1 cellular context compared by ENCODE assay signal in the genomic region with DNA sequence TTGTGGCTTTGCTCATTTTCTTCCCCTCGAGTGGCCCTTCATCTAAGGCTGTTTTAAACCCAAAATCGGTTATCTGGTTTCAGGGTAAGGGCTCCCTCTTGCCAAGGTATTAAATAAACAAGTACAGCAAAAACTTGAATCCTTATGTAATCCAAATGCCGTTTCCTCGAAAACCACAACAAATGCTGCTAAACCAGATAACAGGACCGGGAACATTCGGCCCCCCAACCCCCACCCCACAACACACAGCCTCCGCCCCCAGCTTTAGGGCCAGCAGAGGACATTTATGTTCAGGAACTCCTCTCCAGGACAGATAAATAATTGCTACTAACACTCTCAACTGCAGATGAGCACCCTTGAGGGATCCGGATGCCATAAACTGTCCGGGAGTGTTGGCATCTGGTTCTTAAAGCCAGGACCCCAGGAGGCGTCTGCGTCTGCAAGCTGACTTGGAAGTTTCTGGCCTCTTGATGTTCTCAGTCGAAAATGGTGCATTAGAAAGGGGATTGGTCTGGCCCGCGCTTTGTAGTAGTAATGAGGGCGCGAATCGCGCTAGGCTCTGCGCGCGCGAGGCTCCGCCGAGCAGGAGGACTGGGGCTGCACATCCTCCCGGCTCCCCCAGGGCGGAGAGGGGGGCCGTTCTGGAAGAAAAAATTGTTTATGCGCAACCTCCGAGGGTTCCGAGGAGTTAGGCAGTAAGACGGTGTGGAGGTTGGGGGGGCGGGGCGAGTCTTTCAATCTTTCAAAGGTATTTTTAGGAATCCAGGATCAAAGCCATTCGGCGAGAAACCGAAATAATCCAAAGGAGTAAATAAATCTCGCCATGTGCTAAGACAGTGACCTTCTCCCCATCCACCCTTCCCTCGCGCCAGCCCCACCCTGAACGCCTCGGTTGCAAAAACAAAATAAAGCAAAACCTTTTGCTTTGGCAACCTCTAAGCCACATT.
TF ChIP-seq lines count a peak whose summit lies in the region.

No MANE protein-coding gene starts in this region.

TF ChIP-seq in K562, 482 proteins besides CTCF, POLR2A, EP300 and RAD21 (continued from another document and continues in another):
- TF ChIP-seq, protein P1, sequence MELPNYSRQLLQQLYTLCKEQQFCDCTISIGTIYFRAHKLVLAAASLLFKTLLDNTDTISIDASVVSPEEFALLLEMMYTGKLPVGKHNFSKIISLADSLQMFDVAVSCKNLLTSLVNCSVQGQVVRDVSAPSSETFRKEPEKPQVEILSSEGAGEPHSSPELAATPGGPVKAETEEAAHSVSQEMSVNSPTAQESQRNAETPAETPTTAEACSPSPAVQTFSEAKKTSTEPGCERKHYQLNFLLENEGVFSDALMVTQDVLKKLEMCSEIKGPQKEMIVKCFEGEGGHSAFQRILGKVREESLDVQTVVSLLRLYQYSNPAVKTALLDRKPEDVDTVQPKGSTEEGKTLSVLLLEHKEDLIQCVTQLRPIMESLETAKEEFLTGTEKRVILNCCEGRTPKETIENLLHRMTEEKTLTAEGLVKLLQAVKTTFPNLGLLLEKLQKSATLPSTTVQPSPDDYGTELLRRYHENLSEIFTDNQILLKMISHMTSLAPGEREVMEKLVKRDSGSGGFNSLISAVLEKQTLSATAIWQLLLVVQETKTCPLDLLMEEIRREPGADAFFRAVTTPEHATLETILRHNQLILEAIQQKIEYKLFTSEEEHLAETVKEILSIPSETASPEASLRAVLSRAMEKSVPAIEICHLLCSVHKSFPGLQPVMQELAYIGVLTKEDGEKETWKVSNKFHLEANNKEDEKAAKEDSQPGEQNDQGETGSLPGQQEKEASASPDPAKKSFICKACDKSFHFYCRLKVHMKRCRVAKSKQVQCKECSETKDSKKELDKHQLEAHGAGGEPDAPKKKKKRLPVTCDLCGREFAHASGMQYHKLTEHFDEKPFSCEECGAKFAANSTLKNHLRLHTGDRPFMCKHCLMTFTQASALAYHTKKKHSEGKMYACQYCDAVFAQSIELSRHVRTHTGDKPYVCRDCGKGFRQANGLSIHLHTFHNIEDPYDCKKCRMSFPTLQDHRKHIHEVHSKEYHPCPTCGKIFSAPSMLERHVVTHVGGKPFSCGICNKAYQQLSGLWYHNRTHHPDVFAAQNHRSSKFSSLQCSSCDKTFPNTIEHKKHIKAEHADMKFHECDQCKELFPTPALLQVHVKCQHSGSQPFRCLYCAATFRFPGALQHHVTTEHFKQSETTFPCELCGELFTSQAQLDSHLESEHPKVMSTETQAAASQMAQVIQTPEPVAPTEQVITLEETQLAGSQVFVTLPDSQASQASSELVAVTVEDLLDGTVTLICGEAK (IDR thresholded peaks at IDR 0.05) = peak; percentile 12; the same call in 1 of the 2 replicates
- TF ChIP-seq, protein P1 (CRISPR knock-in tag; IDR thresholded peaks at IDR 0.05) = no peak
- TF ChIP-seq ZKSCAN3 (CRISPR knock-in tag; IDR thresholded peaks at IDR 0.05) (no peak), SOX6 (IDR thresholded peaks at IDR 0.05) (peak; percentile 97), ZFPM2 (CRISPR knock-in tag; IDR thresholded peaks at IDR 0.05) (no peak), DPF2 (IDR thresholded peaks at IDR 0.05) (peak; percentile 88), CXXC5 (CRISPR knock-in tag; IDR thresholded peaks at IDR 0.05) (no peak; the same call in 1 of the 2 replicates), MYNN (IDR thresholded peaks at IDR 0.05) (0 out of 2 replicates have a peak, but pooled peaks have one; percentile 48), MYNN (CRISPR knock-in tag; IDR thresholded peaks at IDR 0.05) (no peak), CHD4 (IDR thresholded peaks at IDR 0.05; ENCODE audit: insufficient read depth, insufficient replicate concordance, low read depth, low read length, poor library complexity, severe bottlenecking) (no peak), LCOR (CRISPR knock-in tag; IDR thresholded peaks at IDR 0.05) (peak; percentile 77; the same call in 1 of the 2 replicates), CBFA2T2 (conservative IDR thresholded peaks at IDR 0.05) (peak; percentile 82), YY1 (IDR thresholded peaks at IDR 0.05; ENCODE audit: borderline replicate concordance in 1 of 3, control insufficient read depth in 1 of 3, extremely low read depth in 1 of 3, insufficient read depth in 3 of 3, insufficient read length in 1 of 3, insufficient replicate concordance in 2 of 3, low read depth in 1 of 3, low read length in 2 of 3) (peak in 1 of 3 experiments; percentile 29), TBL1XR1 (IDR thresholded peaks at IDR 0.05; ENCODE audit: low read length in 2 of 2) (peak; percentile 7 to 89; a peak in 1 of 4 replicates)
- TF ChIP-seq, protein P2, sequence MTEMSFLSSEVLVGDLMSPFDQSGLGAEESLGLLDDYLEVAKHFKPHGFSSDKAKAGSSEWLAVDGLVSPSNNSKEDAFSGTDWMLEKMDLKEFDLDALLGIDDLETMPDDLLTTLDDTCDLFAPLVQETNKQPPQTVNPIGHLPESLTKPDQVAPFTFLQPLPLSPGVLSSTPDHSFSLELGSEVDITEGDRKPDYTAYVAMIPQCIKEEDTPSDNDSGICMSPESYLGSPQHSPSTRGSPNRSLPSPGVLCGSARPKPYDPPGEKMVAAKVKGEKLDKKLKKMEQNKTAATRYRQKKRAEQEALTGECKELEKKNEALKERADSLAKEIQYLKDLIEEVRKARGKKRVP (CRISPR knock-in tag; IDR thresholded peaks at IDR 0.05) = no peak
- TF ChIP-seq, protein P3, sequence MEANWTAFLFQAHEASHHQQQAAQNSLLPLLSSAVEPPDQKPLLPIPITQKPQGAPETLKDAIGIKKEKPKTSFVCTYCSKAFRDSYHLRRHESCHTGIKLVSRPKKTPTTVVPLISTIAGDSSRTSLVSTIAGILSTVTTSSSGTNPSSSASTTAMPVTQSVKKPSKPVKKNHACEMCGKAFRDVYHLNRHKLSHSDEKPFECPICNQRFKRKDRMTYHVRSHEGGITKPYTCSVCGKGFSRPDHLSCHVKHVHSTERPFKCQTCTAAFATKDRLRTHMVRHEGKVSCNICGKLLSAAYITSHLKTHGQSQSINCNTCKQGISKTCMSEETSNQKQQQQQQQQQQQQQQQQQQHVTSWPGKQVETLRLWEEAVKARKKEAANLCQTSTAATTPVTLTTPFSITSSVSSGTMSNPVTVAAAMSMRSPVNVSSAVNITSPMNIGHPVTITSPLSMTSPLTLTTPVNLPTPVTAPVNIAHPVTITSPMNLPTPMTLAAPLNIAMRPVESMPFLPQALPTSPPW (CRISPR knock-in tag; IDR thresholded peaks at IDR 0.05) = peak; percentile 93
- TF ChIP-seq, protein P4, sequence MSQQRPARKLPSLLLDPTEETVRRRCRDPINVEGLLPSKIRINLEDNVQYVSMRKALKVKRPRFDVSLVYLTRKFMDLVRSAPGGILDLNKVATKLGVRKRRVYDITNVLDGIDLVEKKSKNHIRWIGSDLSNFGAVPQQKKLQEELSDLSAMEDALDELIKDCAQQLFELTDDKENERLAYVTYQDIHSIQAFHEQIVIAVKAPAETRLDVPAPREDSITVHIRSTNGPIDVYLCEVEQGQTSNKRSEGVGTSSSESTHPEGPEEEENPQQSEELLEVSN (IDR thresholded peaks at IDR 0.05; ENCODE audit: borderline replicate concordance in 1 of 2, extremely low read depth in 1 of 2, insufficient read depth in 1 of 2, insufficient read length in 1 of 2, low read depth in 1 of 2, low read length in 1 of 2, poor library complexity in 1 of 2, severe bottlenecking in 1 of 2) = peak in 1 of 2 experiments; percentile 80
- TF ChIP-seq, protein P5, sequence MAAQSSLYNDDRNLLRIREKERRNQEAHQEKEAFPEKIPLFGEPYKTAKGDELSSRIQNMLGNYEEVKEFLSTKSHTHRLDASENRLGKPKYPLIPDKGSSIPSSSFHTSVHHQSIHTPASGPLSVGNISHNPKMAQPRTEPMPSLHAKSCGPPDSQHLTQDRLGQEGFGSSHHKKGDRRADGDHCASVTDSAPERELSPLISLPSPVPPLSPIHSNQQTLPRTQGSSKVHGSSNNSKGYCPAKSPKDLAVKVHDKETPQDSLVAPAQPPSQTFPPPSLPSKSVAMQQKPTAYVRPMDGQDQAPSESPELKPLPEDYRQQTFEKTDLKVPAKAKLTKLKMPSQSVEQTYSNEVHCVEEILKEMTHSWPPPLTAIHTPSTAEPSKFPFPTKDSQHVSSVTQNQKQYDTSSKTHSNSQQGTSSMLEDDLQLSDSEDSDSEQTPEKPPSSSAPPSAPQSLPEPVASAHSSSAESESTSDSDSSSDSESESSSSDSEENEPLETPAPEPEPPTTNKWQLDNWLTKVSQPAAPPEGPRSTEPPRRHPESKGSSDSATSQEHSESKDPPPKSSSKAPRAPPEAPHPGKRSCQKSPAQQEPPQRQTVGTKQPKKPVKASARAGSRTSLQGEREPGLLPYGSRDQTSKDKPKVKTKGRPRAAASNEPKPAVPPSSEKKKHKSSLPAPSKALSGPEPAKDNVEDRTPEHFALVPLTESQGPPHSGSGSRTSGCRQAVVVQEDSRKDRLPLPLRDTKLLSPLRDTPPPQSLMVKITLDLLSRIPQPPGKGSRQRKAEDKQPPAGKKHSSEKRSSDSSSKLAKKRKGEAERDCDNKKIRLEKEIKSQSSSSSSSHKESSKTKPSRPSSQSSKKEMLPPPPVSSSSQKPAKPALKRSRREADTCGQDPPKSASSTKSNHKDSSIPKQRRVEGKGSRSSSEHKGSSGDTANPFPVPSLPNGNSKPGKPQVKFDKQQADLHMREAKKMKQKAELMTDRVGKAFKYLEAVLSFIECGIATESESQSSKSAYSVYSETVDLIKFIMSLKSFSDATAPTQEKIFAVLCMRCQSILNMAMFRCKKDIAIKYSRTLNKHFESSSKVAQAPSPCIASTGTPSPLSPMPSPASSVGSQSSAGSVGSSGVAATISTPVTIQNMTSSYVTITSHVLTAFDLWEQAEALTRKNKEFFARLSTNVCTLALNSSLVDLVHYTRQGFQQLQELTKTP (IDR thresholded peaks at IDR 0.05; ENCODE audit: low read depth in 1 of 2, partially characterized antibody in 2 of 2) = peak in 1 of 2 experiments; percentile 38
- TF ChIP-seq, protein P6, sequence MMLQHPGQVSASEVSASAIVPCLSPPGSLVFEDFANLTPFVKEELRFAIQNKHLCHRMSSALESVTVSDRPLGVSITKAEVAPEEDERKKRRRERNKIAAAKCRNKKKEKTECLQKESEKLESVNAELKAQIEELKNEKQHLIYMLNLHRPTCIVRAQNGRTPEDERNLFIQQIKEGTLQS (IDR thresholded peaks at IDR 0.05) = peak; percentile 11; the same call in 1 of the 2 replicates
- TF ChIP-seq, protein P6 (CRISPR knock-in tag; conservative IDR thresholded peaks at IDR 0.05) = no peak
